In genomic region chr12:20194171-20194570, GRCh38 we compare ENCODE assay signal across 14 cellular contexts.
DNase-seq lines count a peak whose midpoint lies in the region; ATAC-seq, FAIRE-seq and TF ChIP-seq lines count a peak whose summit lies in the region.
"Had no signal": no experiment of that assay in that cellular context is flagged by ENCODE, and none has a peak within 500 bp of the region (broad histone marks: within the 10 kb centered on the region; RNA-seq: fewer than 3 reads in every experiment).

No MANE protein-coding gene starts in this region.

- no peak for TF ChIP-seq POLR2A in endothelial cell of umbilical vein (IDR thresholded peaks at IDR 0.05; ENCODE audit: low read depth, low read length)
- TF ChIP-seq POLR2A in right lobe of liver (IDR thresholded peaks at IDR 0.05): no peak

- H3K9ac ChIP-seq in endothelial cell of umbilical vein (replicated peaks; ENCODE audit: extremely low read depth, insufficient read depth, low read length) (no peak overlapping the region), PC-3 (ENCODE audit: low read length) (no peak overlapping the region)

- H3K27me3 ChIP-seq in endothelial cell of umbilical vein (ENCODE audit: control insufficient read depth in 2 of 2, insufficient read depth in 2 of 2, low read length in 2 of 2) (no peaks in the 10 kb centered on the region), right lobe of liver (no peaks in the 10 kb centered on the region), PC-3 (ENCODE audit: low read length) (no peaks in the 10 kb centered on the region)
- H3K27me3 ChIP-seq: sigmoid colon, SJSA1 had no signal

- DNase-seq in AG20443 (ENCODE audit: low spot score) (peak; percentile 30), LNCaP clone FGC (ENCODE audit: low read depth) (no peak), endothelial cell of umbilical vein (ENCODE audit: low read depth, low spot score) (peak; percentile 30), right lobe of liver (no peak), SIG-M5 treated with dmso at 0.1 percent for 504 hours (lab: John Stamatoyannopoulos, UW; ENCODE audit: unreplicated experiment) (no peak), 8988T (no peak), PC-3 (no peak)
- DNase-seq: activated CD8-positive, alpha-beta memory T cell treated with anti-CD3 and anti-CD28 coated beads, Interleukin-2, amount 10 ng/mL, durations not matched to agents 7 days and 5 days; GOT3; kidney glomerular epithelial cell; NCI-H1436 treated with DMSO at 0.1 percent for 48 hours; sigmoid colon had no signal

- peak; percentile 37 for TF ChIP-seq CTCF in LNCaP clone FGC (IDR thresholded peaks at IDR 0.05; ENCODE audit: control insufficient read depth, extremely low read depth, insufficient read depth)
- peak in 1 of 2 donors; percentile 19 for TF ChIP-seq CTCF in endothelial cell of umbilical vein (IDR thresholded peaks at IDR 0.05; ENCODE audit: extremely low read depth in 1 of 2, insufficient read depth in 1 of 2, low read depth in 1 of 2, low read length in 2 of 2)
- TF ChIP-seq CTCF in right lobe of liver (IDR thresholded peaks at IDR 0.05): peak; percentile 8 to 48 (median 36)
- no peak for TF ChIP-seq CTCF in PC-3 (conservative IDR thresholded peaks at IDR 0.05; ENCODE audit: low read depth, low read length)

- no peaks in the 10 kb centered on the region for H3F3A ChIP-seq in PC-3 (ENCODE audit: low read length, unreplicated experiment)

- POLR2A ChIA-PET in endothelial cell of umbilical vein (lab: Charles Lee): no interaction called here
- POLR2A ChIA-PET in PC-3 (lab: Charles Lee; ENCODE audit: unreplicated experiment): no interaction called here

- H4K20me1 ChIP-seq in endothelial cell of umbilical vein (replicated peaks; ENCODE audit: control insufficient read depth, extremely low read depth, insufficient read depth, low read length): no peaks in the 10 kb centered on the region
- no peaks in the 10 kb centered on the region for H4K20me1 ChIP-seq in PC-3 (ENCODE audit: low read length)

- dilution Hi-C loops in endothelial cell of umbilical vein (cut with MboI; ENCODE audit: extremely low pct_ligation_motif_present, low sequenced_read_pairs): no loop called here

- H2AFZ ChIP-seq in endothelial cell of umbilical vein (ENCODE audit: low read depth, low read length): peak overlapping the region; percentile 78
- no peak overlapping the region for H2AFZ ChIP-seq in PC-3 (ENCODE audit: low read length)

- ATAC-seq in right lobe of liver (peak; percentile 39 to 79 (median 78)), PC-3 (no peak), GM21367 (IDR thresholded peaks at IDR 0.05; ENCODE audit: unreplicated experiment) (no peak)
- ATAC-seq: activated CD8-positive, alpha-beta memory T cell treated with anti-CD3 and anti-CD28 coated beads, Interleukin-2, amount 10 ng/mL, durations not matched to agents 7 days and 5 days had no signal

- no peaks in the 10 kb centered on the region for H3K9me1 ChIP-seq in endothelial cell of umbilical vein (replicated peaks; ENCODE audit: control insufficient read depth, extremely low read depth, insufficient read depth, low read length)

- intact Hi-C loops in endothelial cell of umbilical vein (cut with micrococcal nuclease) (no loop called here), right lobe of liver (cut with DNase I) (no loop called here), PC-3 (cut with micrococcal nuclease) (no loop called here)

- CTCF ChIA-PET in endothelial cell of umbilical vein (lab: Charles Lee): no interaction called here
- CTCF ChIA-PET in PC-3 (lab: Charles Lee): no interaction called here

- no peak for FAIRE-seq in endothelial cell of umbilical vein (lab: Jason Lieb, UNC)

- no peaks in the 10 kb centered on the region for H3K9me2 ChIP-seq in PC-3 (replicated peaks; ENCODE audit: low read length)

- no peak overlapping the region for H3K4me3 ChIP-seq in LNCaP clone FGC (ENCODE audit: low read depth, low read length)
- H3K4me3 ChIP-seq in endothelial cell of umbilical vein (replicated peaks in 1 of 3; ENCODE audit: insufficient read depth in 1 of 3, low read depth in 1 of 3, low read length in 3 of 3): no peak overlapping the region
- no peak overlapping the region for H3K4me3 ChIP-seq in right lobe of liver
- H3K4me3 ChIP-seq in PC-3 (ENCODE audit: low read length): no peak overlapping the region
- H3K4me3 ChIP-seq: sigmoid colon, SJSA1 had no signal

- H3K27ac ChIP-seq in endothelial cell of umbilical vein (ENCODE audit: insufficient read depth, low read depth, low read length) (no peak overlapping the region), right lobe of liver (no peak overlapping the region), PC-3 (ENCODE audit: low read length) (no peak overlapping the region)
- H3K27ac ChIP-seq: sigmoid colon, SJSA1 had no signal

- H3K79me2 ChIP-seq in endothelial cell of umbilical vein (ENCODE audit: control insufficient read depth, insufficient read depth, low read length) (no peaks in the 10 kb centered on the region), PC-3 (ENCODE audit: low read length) (no peaks in the 10 kb centered on the region)

- H3K36me3 ChIP-seq in endothelial cell of umbilical vein (ENCODE audit: control insufficient read depth in 2 of 2, extremely low read depth in 1 of 2, insufficient read depth in 2 of 2, low read length in 2 of 2): no peaks in the 10 kb centered on the region
- no peaks in the 10 kb centered on the region for H3K36me3 ChIP-seq in right lobe of liver
- no peaks in the 10 kb centered on the region for H3K36me3 ChIP-seq in PC-3 (ENCODE audit: low read depth, low read length)
- H3K36me3 ChIP-seq: sigmoid colon, SJSA1 had no signal

- H3K4me1 ChIP-seq in endothelial cell of umbilical vein (ENCODE audit: control insufficient read depth, extremely low read depth, insufficient read depth, low read length): no peaks in the 10 kb centered on the region
- H3K4me1 ChIP-seq in right lobe of liver: peaks cover 0 to 10% (median 0%) of the 10 kb centered on the region in 4 donors
- H3K4me1 ChIP-seq in PC-3 (ENCODE audit: insufficient read depth, low read length): no peaks in the 10 kb centered on the region
- H3K4me1 ChIP-seq: SJSA1 had no signal

- no peaks in the 10 kb centered on the region for H3K9me3 ChIP-seq in endothelial cell of umbilical vein (replicated peaks; ENCODE audit: control insufficient read depth, insufficient read depth, low read length)
- H3K9me3 ChIP-seq in right lobe of liver: no peaks in the 10 kb centered on the region
- no peaks in the 10 kb centered on the region for H3K9me3 ChIP-seq in PC-3 (ENCODE audit: low read length)
- H3K9me3 ChIP-seq: sigmoid colon, SJSA1 had no signal

- BruUV-seq in endothelial cell of umbilical vein (replicated peaks; lab: Mats Ljungman, UMichigan) (no TSS peak), PC-3 (replicated peaks; lab: Mats Ljungman, UMichigan) (no TSS peak)

- WGBS in right lobe of liver (ENCODE audit: insufficient coverage, low coverage, low lambda C conversion rate, missing lambda C conversion rate): 17% methylated on average over 3 of the region's 4 CpGs

- H3K4me2 ChIP-seq in endothelial cell of umbilical vein (ENCODE audit: insufficient read depth, low read length) (no peak overlapping the region), PC-3 (ENCODE audit: low read length) (no peak overlapping the region)

TF ChIP-seq in endothelial cell of umbilical vein, 7 proteins besides CTCF, POLR2A, EP300 and RAD21:
- TF ChIP-seq FOS (IDR thresholded peaks at IDR 0.05; ENCODE audit: borderline replicate concordance, insufficient read depth, low read length) (no peak), JUN (IDR thresholded peaks at IDR 0.05; ENCODE audit: borderline replicate concordance, insufficient read depth, insufficient read length, low read depth) (no peak), MAX (IDR thresholded peaks at IDR 0.05; ENCODE audit: insufficient read depth, insufficient read length) (no peak), GATA2 (IDR thresholded peaks at IDR 0.05; ENCODE audit: insufficient read depth, insufficient read length, low read depth, low read length) (no peak), EZH2 (IDR thresholded peaks at IDR 0.05; ENCODE audit: borderline replicate concordance, low read depth, low read length, severe bottlenecking) (no peak), MYC (IDR thresholded peaks at IDR 0.05; ENCODE audit: low read depth, low read length) (no peak), POLR2AphosphoS5 (IDR thresholded peaks at IDR 0.05; ENCODE audit: insufficient read depth, low read depth, low read length) (no peak)

Comparison
In these comparisons a context has a peak if more than half of its experiments do, and no peak if none do; other contexts are left out.
1. DNase-seq: peak in AG20443 (single experiment) and endothelial cell of umbilical vein (single experiment); none in LNCaP clone FGC (single experiment), right lobe of liver (0 of 3), SIG-M5 treated with dmso at 0.1 percent for 504 hours (single experiment), 8988T (single experiment) and PC-3 (single experiment).
2. ATAC-seq: peak in right lobe of liver (4 of 4); none in PC-3 (single experiment) and GM21367 (single experiment).